ENCODE assay signal across 9 cellular contexts in the genomic region with DNA sequence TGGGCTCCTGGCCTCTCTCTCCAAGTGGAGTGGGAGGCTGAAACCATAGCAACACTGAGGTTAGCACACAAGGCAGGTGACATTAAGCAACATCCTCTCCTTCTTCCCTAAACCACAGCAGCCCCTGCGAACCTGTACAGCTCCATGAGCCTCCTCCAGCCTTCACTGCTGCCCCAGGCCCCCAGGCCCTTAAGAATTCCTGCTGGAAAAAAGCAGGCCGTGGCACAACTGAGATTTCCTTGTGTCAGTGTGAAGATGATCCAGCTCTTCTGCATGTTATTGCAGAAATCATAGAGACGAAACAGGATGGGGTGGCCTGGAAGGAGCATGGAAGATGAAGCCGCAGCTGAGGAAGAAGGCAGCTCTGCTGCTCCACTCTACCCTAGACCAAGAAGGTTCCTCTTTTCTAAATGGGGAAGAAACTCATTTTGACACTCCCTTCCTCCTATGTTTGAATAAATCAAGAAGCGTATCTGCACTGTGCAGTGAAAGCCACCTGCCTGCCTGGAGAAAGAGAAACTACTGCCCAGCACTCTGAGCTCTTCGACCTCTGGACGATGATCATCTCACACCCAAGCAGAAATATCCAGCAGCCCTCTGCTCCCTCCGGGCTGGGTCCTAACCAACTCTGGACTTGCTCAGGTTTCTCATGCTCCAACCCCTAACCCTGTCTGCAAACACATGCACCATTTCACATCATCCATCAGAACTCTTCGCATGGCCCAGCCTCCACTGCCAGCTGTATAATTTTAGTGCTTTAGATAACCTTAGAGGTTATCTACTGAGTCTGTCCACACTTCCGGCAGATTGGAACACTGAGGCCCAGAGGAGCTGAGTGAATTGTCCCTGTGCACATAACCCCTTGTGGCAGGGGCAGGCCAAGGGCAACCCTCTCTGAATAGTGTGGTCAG. TPM values are rescaled to one million over a fixed set of nuclear protein-coding genes. Genes with fewer than 3 reads are reported as not detected.
DNase-seq lines count a peak whose midpoint lies in the region; ATAC-seq and TF ChIP-seq lines count a peak whose summit lies in the region.
"Had no signal": no experiment of that assay in that cellular context is flagged by ENCODE, and none has a peak within 500 bp of the region (broad histone marks: within the 10 kb centered on the region; RNA-seq: fewer than 3 reads in every experiment).

No MANE protein-coding gene starts in this region.

- peaks cover 0 to 1% of the 10 kb centered on the region in 2 donors for H3K4me1 ChIP-seq in right atrium auricular region
- H3K4me1 ChIP-seq in GM23338 (ENCODE audit: insufficient read depth), result no peaks in the 10 kb centered on the region
- no peaks in the 10 kb centered on the region for H3K4me1 ChIP-seq in hepatocyte (ENCODE audit: insufficient read depth)

- peak overlapping the region; percentile 80 for H3K4me3 Mint-ChIP-seq in activated B cell treated with CpG ODN at 0.5 μM for 24 hours
- H3K4me3 Mint-ChIP-seq in GM23338, result no peak overlapping the region
- H3K4me3 Mint-ChIP-seq: T-helper 1 cell treated with Interleukin-12 subunit alpha and Interleukin-12 subunit beta and Interleukin-4 antibody, amounts not matched to agents 30 μg/mL and 1 μg/mL, for 36 hours had no signal

- CTCF ChIA-PET in activated B cell treated with CpG ODN at 0.5 μM for 24 hours (lab: Charles Lee), result interaction anchor here (0.9 to 7.2 kb wide), 18 partner anchors 9 to 562 kb away, joined by 3 to 218 read pairs (median 14); partner anchors contain the start of genes SH3BP5L and ZNF692

- H3K79me2 ChIP-seq in GM23338 (replicated peaks; ENCODE audit: insufficient read depth) (no peaks in the 10 kb centered on the region), hepatocyte (no peaks in the 10 kb centered on the region)

- intact Hi-C loops in Right ventricle myocardium superior (cut with DNase I), result no loop called here
- intact Hi-C loops in activated B cell treated with CpG ODN at 0.5 μM for 24 hours (cut with micrococcal nuclease), result loop anchor here (1.0 to 5.0 kb wide), 5 partner anchors 13 to 1123 kb away; no protein-coding TSS in a partner anchor

- peak; percentile 62 for ATAC-seq in Right ventricle myocardium superior (ENCODE audit: poor library complexity)
- peak; percentile 86 for ATAC-seq in HG03159 (IDR thresholded peaks at IDR 0.05; ENCODE audit: unreplicated experiment)
- ATAC-seq in activated B cell treated with CpG ODN at 0.5 μM for 24 hours (ENCODE audit: low read depth), result peak; percentile 93
- ATAC-seq in GM23338, result no peak

- no peak overlapping the region for H3K4me3 ChIP-seq in right atrium auricular region
- no peak overlapping the region for H3K4me3 ChIP-seq in GM23338
- H3K4me3 ChIP-seq in hepatocyte, result no peak overlapping the region

- H3K27ac ChIP-seq in right atrium auricular region, result no peak overlapping the region
- H3K27ac ChIP-seq in GM23338 (ENCODE audit: low read depth), result no peak overlapping the region
- no peak overlapping the region for H3K27ac ChIP-seq in hepatocyte

- H3K9me3 Mint-ChIP-seq in activated B cell treated with CpG ODN at 0.5 μM for 24 hours, result peaks cover 13% of the 10 kb centered on the region
- peaks cover 57% of the 10 kb centered on the region for H3K9me3 Mint-ChIP-seq in GM23338
- H3K9me3 Mint-ChIP-seq: T-helper 1 cell treated with Interleukin-12 subunit alpha and Interleukin-12 subunit beta and Interleukin-4 antibody, amounts not matched to agents 30 μg/mL and 1 μg/mL, for 36 hours had no signal

- H3K9me3 ChIP-seq in right atrium auricular region, result no peaks in the 10 kb centered on the region
- H3K9me3 ChIP-seq in hepatocyte (ENCODE audit: low read depth), result no peaks in the 10 kb centered on the region

- WGBS in hepatocyte (ENCODE audit: low lambda C conversion rate, missing lambda C conversion rate), result 75% methylated on average over 10 of the region's 10 CpGs

- no peaks in the 10 kb centered on the region for H3K36me3 ChIP-seq in right atrium auricular region
- H3K36me3 ChIP-seq in GM23338 (ENCODE audit: insufficient read depth), result 0 out of 2 replicates have a peak, but pooled peaks cover 3% of the 10 kb centered on the region
- no peaks in the 10 kb centered on the region for H3K36me3 ChIP-seq in hepatocyte (replicated peaks; ENCODE audit: insufficient read depth, low read depth)

- H4K20me1 ChIP-seq in GM23338 (replicated peaks; ENCODE audit: insufficient read depth) (no peaks in the 10 kb centered on the region), hepatocyte (ENCODE audit: insufficient read depth, poor library complexity, severe bottlenecking) (no peaks in the 10 kb centered on the region)

- DNase-seq in Right ventricle myocardium superior, result no peak
- DNase-seq in right atrium auricular region (ENCODE audit: low spot score), result no peak
- peak; percentile 37 for DNase-seq in activated B cell treated with CpG ODN at 0.5 μM for 24 hours
- DNase-seq in GM23338 (ENCODE audit: low spot score), result no peak
- DNase-seq in HT-29 (ENCODE audit: low spot score), result no peak
- DNase-seq in NCI-H526 treated with DMSO at 0.1 percent for 48 hours (lab: John Stamatoyannopoulos, UW), result no peak
- no peak for DNase-seq in hepatocyte (ENCODE audit: low spot score)

- H2AFZ ChIP-seq in GM23338 (no peak overlapping the region), hepatocyte (no peak overlapping the region)

- POLR2A ChIA-PET in activated B cell treated with CpG ODN at 0.5 μM for 24 hours (lab: Charles Lee), result interaction anchor here (0.6 to 3.4 kb wide), 18 partner anchors 11 to 185 kb away, joined by 3 to 26 read pairs (median 7); partner anchors contain the start of genes SH3BP5L and ZNF672

- H3K27ac Mint-ChIP-seq in activated B cell treated with CpG ODN at 0.5 μM for 24 hours (peak overlapping the region; percentile 97), GM23338 (no peak overlapping the region)
- H3K27ac Mint-ChIP-seq: T-helper 1 cell treated with Interleukin-12 subunit alpha and Interleukin-12 subunit beta and Interleukin-4 antibody, amounts not matched to agents 30 μg/mL and 1 μg/mL, for 36 hours had no signal

- H3K4me1 Mint-ChIP-seq in activated B cell treated with CpG ODN at 0.5 μM for 24 hours (peaks cover 61% of the 10 kb centered on the region), GM23338 (no peaks in the 10 kb centered on the region)

- peaks cover 11% of the 10 kb centered on the region for H3K36me3 Mint-ChIP-seq in activated B cell treated with CpG ODN at 0.5 μM for 24 hours (ENCODE audit: low read depth)
- H3K36me3 Mint-ChIP-seq in GM23338 (ENCODE audit: low read depth), result peaks cover 12% of the 10 kb centered on the region; the same call in 2 of the 3 replicates

- H3K9me2 ChIP-seq in GM23338 (ENCODE audit: insufficient read depth) (no peaks in the 10 kb centered on the region), hepatocyte (replicated peaks; ENCODE audit: insufficient read depth) (no peaks in the 10 kb centered on the region)

- H3K27me3 ChIP-seq in right atrium auricular region, result no peaks in the 10 kb centered on the region
- H3K27me3 ChIP-seq in GM23338 (ENCODE audit: insufficient read depth), result no peaks in the 10 kb centered on the region
- H3K27me3 ChIP-seq in hepatocyte, result no peaks in the 10 kb centered on the region

- TF ChIP-seq CTCF in right atrium auricular region (IDR thresholded peaks at IDR 0.05) (no peak), activated B cell treated with CpG ODN at 0.5 μM for 24 hours (IDR thresholded peaks at IDR 0.05) (no peak), GM23338 (conservative IDR thresholded peaks at IDR 0.05; ENCODE audit: low read depth in 2 of 2) (no peak), hepatocyte (IDR thresholded peaks at IDR 0.05; ENCODE audit: poor library complexity) (no peak)

- H3K27me3 Mint-ChIP-seq in activated B cell treated with CpG ODN at 0.5 μM for 24 hours (no peaks in the 10 kb centered on the region), GM23338 (ENCODE audit: insufficient read depth, low read depth, poor library complexity) (peaks cover 17% of the 10 kb centered on the region)

- H3F3A ChIP-seq in GM23338 (replicated peaks; ENCODE audit: low read depth), result no peaks in the 10 kb centered on the region

- no peak overlapping the region for H3K4me2 ChIP-seq in GM23338
- H3K4me2 ChIP-seq in hepatocyte, result no peak overlapping the region

RNA-seq across cellular contexts. Expression of gene SH3BP5L, which starts 20.7 kb away (rescaled TPM):
- total RNA-seq in Right ventricle myocardium superior, result 19.8 TPM
- total RNA-seq in right atrium auricular region, result 10 to 100 TPM; 13.6 to 18.5 TPM
- 26.3 and 27.3 TPM in 2 replicates for total RNA-seq in activated B cell treated with CpG ODN at 0.5 μM for 24 hours
- total RNA-seq in GM23338 (2014; rRNA removed; shearing (Covaris generic)), result 16.8 and 26.1 TPM in 2 replicates
- 2.8 and 3.9 TPM in 2 replicates for polyA plus RNA-seq in GM23338 (2016; fragmentation: Nextera tagmentation; extraction: Ambion mirVana)
- total RNA-seq in HT-29 (2014; rRNA removed; shearing (Covaris generic)), result 23.4 and 23.5 TPM in 2 replicates
- total RNA-seq in hepatocyte, result 13.2 and 17.2 TPM in 2 replicates
- polyA plus RNA-seq in hepatocyte, result 5.3 and 6.5 TPM in 2 replicates

RNA-seq across cellular contexts. Expression of gene ZNF672, which starts 33.0 kb away (rescaled TPM):
- total RNA-seq in Right ventricle myocardium superior, result 41.7 TPM
- total RNA-seq in right atrium auricular region, result 10 to 100 TPM; 55.3 to 59.1 TPM
- 47.0 and 52.2 TPM in 2 replicates for total RNA-seq in activated B cell treated with CpG ODN at 0.5 μM for 24 hours
- total RNA-seq in GM23338 (2014; rRNA removed; shearing (Covaris generic)), result 26.3 and 39.7 TPM in 2 replicates
- 9.0 and 10.3 TPM in 2 replicates for polyA plus RNA-seq in GM23338 (2016; fragmentation: Nextera tagmentation; extraction: Ambion mirVana)
- 36.0 and 37.7 TPM in 2 replicates for total RNA-seq in HT-29 (2014; rRNA removed; shearing (Covaris generic))
- total RNA-seq in hepatocyte, result 19.0 and 23.6 TPM in 2 replicates
- polyA plus RNA-seq in hepatocyte, result 30.7 and 34.7 TPM in 2 replicates

RNA-seq across cellular contexts. Expression of gene LYPD8, which starts 49.5 kb away (rescaled TPM):
- total RNA-seq in Right ventricle myocardium superior (not detected), right atrium auricular region (not detected), activated B cell treated with CpG ODN at 0.5 μM for 24 hours (not detected in 2 replicates), hepatocyte (not detected in 2 replicates)
- not detected in 2 replicates for total RNA-seq in GM23338 (2014; rRNA removed; shearing (Covaris generic))
- polyA plus RNA-seq in GM23338 (2016; fragmentation: Nextera tagmentation; extraction: Ambion mirVana) (not detected in 2 replicates), hepatocyte (not detected in 2 replicates)
- 2.4 TPM in 1 of 2 replicates, not detected in the other for total RNA-seq in HT-29 (2014; rRNA removed; shearing (Covaris generic))

RNA-seq across cellular contexts. Expression of gene ZNF692, which starts 53.9 kb away (rescaled TPM):
- total RNA-seq in Right ventricle myocardium superior (20.4 TPM), right atrium auricular region (10 to 100 TPM in 1 of 2 donors, 1 to 10 TPM in 1; 9.7 to 11.8 TPM), activated B cell treated with CpG ODN at 0.5 μM for 24 hours (36.4 and 40.3 TPM in 2 replicates), hepatocyte (24.2 and 42.1 TPM in 2 replicates)
- total RNA-seq in GM23338 (2014; rRNA removed; shearing (Covaris generic)), result 34.4 and 57.1 TPM in 2 replicates
- polyA plus RNA-seq in GM23338 (2016; fragmentation: Nextera tagmentation; extraction: Ambion mirVana) (38.3 and 41.2 TPM in 2 replicates), hepatocyte (60.8 and 79.9 TPM in 2 replicates)
- 57.9 and 58.0 TPM in 2 replicates for total RNA-seq in HT-29 (2014; rRNA removed; shearing (Covaris generic))
